2 cellular contexts compared by ENCODE assay signal in the genomic region with DNA sequence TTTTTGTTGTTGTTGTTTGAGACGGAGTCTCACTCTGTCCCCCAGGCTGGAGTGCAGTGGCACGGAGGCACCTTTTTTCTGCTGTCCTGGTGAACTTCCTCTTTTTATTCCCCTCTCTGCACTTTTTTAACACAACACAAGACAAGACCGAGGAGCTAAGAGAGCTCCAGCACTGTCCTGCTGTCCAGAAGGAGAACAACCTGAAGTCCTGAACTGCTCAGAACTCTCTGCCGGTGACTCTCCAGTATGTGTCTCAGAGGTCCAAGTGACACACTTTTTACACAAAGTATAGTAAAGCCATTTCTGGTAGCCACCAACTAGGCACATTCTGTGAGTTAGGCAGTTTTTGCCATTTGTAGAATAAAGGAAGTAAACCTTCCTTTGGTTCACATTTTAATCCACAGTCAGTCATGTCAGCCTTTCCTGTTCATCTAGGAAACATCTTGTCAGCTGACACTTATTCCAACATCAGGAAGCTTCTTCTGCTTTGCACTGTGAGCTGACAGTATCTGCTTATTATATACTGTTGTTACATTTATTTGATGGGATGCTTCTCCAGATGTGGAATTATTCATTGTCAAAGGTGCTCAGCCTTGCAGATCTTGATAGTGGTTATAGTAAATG.
TF ChIP-seq lines count a peak whose summit lies in the region.

No MANE protein-coding gene starts in this region.

TF ChIP-seq in HepG2, 621 proteins besides CTCF, POLR2A, EP300 and RAD21:
- TF ChIP-seq ZC3H13 (CRISPR knock-in tag; IDR thresholded peaks at IDR 0.05) (no peak), TCF12 (IDR thresholded peaks at IDR 0.05) (no peak), TCF12 (CRISPR knock-in tag; IDR thresholded peaks at IDR 0.05) (no peak), MAFK (conservative IDR thresholded peaks at IDR 0.05 in 1 of 2, IDR thresholded peaks at IDR 0.05 in 1 of 2; ENCODE audit: low read length in 2 of 2) (no peak), SP4 (CRISPR knock-in tag; IDR thresholded peaks at IDR 0.05) (no peak), SNAPC2 (CRISPR knock-in tag; IDR thresholded peaks at IDR 0.05) (no peak), ZSCAN12 (CRISPR knock-in tag; IDR thresholded peaks at IDR 0.05) (no peak), BCL6 (CRISPR knock-in tag; IDR thresholded peaks at IDR 0.05) (no peak), ZNF460 (CRISPR knock-in tag; IDR thresholded peaks at IDR 0.05; ENCODE audit: borderline replicate concordance) (no peak)
- TF ChIP-seq, protein P1, sequence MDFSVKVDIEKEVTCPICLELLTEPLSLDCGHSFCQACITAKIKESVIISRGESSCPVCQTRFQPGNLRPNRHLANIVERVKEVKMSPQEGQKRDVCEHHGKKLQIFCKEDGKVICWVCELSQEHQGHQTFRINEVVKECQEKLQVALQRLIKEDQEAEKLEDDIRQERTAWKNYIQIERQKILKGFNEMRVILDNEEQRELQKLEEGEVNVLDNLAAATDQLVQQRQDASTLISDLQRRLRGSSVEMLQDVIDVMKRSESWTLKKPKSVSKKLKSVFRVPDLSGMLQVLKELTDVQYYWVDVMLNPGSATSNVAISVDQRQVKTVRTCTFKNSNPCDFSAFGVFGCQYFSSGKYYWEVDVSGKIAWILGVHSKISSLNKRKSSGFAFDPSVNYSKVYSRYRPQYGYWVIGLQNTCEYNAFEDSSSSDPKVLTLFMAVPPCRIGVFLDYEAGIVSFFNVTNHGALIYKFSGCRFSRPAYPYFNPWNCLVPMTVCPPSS (IDR thresholded peaks at IDR 0.05): no peak
- TF ChIP-seq, protein P2, sequence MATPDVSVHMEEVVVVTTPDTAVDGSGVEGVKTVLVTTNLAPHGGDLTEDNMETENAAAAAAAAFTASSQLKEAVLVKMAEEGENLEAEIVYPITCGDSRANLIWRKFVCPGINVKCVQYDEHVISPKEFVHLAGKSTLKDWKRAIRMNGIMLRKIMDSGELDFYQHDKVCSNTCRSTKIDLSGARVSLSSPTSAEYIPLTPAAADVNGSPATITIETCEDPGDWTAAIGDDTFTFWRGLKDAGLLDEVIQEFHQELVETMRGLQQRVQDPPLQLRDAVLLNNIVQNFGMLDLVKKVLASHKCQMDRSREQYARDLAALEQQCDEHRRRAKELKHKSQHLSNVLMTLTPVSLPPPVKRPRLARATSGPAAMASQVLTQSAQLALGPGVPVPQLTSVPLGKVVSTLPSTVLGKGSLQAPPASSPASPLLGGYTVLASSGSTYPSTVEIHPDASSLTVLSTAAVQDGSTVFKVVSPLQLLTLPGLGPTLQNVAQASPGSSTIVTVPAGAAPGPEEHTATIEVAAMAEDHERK (CRISPR knock-in tag; IDR thresholded peaks at IDR 0.05; ENCODE audit: low read depth): no peak
- TF ChIP-seq, protein P3, sequence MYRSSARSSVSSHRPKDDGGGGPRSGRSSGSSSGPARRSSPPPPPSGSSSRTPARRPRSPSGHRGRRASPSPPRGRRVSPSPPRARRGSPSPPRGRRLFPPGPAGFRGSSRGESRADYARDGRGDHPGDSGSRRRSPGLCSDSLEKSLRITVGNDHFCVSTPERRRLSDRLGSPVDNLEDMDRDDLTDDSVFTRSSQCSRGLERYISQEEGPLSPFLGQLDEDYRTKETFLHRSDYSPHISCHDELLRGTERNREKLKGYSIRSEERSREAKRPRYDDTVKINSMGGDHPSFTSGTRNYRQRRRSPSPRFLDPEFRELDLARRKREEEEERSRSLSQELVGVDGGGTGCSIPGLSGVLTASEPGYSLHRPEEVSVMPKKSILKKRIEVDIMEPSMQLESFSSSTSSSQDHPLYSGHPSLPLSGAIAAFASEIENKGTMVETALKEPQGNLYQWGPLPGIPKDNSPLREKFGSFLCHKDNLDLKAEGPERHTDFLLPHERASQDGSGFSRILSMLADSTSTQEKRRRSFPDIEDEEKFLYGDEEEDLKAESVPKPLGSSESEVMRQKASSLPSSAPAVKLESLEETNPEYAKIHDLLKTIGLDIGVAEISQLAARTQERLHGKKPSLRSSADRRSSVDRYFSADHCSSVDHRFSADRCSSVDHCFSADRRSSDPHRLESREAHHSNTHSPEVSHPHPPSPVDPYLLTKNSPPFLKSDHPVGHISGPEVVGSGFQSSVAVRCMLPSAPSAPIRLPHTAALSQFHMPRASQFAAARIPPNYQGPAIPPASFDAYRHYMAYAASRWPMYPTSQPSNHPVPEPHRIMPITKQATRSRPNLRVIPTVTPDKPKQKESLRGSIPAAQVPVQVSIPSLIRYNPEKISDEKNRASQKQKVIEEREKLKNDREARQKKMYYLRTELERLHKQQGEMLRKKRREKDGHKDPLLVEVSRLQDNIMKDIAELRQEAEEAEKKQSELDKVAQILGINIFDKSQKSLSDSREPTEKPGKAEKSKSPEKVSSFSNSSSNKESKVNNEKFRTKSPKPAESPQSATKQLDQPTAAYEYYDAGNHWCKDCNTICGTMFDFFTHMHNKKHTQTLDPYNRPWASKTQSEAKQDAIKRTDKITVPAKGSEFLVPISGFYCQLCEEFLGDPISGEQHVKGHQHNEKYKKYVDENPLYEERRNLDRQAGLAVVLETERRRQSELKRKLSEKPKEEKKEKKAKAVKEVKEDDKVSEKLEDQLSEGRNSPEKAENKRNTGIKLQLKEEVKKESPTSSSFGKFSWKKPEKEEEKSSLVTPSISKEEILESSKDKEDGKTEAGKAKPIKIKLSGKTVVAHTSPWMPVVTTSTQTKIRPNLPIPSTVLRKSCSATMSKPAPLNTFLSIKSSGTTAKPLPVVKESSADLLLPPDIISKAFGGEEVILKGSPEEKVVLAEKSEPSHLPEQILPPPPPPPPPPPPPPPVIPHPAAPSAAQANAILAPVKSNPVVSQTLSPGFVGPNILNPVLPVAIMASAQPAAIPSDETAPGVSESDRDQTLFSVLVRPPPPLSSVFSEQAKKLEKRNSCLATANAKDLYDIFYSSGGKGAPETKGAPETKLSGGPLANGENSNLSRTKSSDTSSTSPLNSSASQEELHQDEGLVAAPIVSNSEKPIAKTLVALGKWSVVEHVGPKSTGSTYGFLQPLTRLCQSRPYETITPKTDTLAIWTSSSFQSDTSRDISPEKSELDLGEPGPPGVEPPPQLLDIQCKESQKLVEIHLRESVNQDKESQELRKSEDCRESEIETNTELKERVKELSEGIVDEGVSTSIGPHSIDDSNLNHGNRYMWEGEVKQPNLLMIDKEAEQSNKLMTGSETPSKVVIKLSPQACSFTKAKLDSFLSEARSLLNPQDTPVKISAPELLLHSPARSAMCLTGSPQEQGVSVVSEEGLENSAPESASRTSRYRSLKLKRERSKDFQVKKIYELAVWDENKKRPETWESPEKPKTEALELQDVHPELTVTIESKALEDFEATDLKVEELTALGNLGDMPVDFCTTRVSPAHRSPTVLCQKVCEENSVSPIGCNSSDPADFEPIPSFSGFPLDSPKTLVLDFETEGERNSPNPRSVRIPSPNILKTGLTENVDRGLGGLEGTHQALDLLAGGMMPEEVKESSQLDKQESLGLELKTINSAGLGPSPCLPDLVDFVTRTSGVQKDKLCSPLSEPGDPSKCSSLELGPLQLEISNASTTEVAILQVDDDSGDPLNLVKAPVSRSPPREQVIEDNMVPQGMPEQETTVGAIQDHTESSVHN (CRISPR knock-in tag; IDR thresholded peaks at IDR 0.05): no peak

TF ChIP-seq in SK-N-SH treated with all-trans-retinoic acid at 6 μM for 48 hours, 23 proteins besides CTCF, POLR2A, EP300 and RAD21:
- TF ChIP-seq, protein P4, sequence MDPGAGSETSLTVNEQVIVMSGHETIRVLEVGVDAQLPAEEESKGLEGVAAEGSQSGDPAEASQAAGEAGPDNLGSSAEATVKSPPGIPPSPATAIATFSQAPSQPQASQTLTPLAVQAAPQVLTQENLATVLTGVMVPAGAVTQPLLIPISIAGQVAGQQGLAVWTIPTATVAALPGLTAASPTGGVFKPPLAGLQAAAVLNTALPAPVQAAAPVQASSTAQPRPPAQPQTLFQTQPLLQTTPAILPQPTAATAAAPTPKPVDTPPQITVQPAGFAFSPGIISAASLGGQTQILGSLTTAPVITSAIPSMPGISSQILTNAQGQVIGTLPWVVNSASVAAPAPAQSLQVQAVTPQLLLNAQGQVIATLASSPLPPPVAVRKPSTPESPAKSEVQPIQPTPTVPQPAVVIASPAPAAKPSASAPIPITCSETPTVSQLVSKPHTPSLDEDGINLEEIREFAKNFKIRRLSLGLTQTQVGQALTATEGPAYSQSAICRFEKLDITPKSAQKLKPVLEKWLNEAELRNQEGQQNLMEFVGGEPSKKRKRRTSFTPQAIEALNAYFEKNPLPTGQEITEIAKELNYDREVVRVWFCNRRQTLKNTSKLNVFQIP (CRISPR knock-in tag; IDR thresholded peaks at IDR 0.05; ENCODE audit: borderline replicate concordance, low read depth): no peak
- TF ChIP-seq BACH2 (CRISPR knock-in tag; IDR thresholded peaks at IDR 0.05; ENCODE audit: borderline replicate concordance): no peak
- no peak for TF ChIP-seq ZFP3 (CRISPR knock-in tag; IDR thresholded peaks at IDR 0.05)
- TF ChIP-seq SNAI2 (CRISPR knock-in tag; IDR thresholded peaks at IDR 0.05): no peak
- TF ChIP-seq RARB (CRISPR knock-in tag; IDR thresholded peaks at IDR 0.05): no peak
- no peak for TF ChIP-seq ZFP30 (CRISPR knock-in tag; IDR thresholded peaks at IDR 0.05)
- TF ChIP-seq ZNF8 (CRISPR knock-in tag; IDR thresholded peaks at IDR 0.05): no peak
- no peak for TF ChIP-seq TOX (CRISPR knock-in tag; IDR thresholded peaks at IDR 0.05; ENCODE audit: borderline replicate concordance)
- no peak for TF ChIP-seq GLIS3 (CRISPR knock-in tag; IDR thresholded peaks at IDR 0.05)
- TF ChIP-seq, protein P5, sequence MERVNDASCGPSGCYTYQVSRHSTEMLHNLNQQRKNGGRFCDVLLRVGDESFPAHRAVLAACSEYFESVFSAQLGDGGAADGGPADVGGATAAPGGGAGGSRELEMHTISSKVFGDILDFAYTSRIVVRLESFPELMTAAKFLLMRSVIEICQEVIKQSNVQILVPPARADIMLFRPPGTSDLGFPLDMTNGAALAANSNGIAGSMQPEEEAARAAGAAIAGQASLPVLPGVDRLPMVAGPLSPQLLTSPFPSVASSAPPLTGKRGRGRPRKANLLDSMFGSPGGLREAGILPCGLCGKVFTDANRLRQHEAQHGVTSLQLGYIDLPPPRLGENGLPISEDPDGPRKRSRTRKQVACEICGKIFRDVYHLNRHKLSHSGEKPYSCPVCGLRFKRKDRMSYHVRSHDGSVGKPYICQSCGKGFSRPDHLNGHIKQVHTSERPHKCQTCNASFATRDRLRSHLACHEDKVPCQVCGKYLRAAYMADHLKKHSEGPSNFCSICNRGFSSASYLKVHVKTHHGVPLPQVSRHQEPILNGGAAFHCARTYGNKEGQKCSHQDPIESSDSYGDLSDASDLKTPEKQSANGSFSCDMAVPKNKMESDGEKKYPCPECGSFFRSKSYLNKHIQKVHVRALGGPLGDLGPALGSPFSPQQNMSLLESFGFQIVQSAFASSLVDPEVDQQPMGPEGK (CRISPR knock-in tag; IDR thresholded peaks at IDR 0.05; ENCODE audit: borderline replicate concordance): no peak
- TF ChIP-seq, protein P6, sequence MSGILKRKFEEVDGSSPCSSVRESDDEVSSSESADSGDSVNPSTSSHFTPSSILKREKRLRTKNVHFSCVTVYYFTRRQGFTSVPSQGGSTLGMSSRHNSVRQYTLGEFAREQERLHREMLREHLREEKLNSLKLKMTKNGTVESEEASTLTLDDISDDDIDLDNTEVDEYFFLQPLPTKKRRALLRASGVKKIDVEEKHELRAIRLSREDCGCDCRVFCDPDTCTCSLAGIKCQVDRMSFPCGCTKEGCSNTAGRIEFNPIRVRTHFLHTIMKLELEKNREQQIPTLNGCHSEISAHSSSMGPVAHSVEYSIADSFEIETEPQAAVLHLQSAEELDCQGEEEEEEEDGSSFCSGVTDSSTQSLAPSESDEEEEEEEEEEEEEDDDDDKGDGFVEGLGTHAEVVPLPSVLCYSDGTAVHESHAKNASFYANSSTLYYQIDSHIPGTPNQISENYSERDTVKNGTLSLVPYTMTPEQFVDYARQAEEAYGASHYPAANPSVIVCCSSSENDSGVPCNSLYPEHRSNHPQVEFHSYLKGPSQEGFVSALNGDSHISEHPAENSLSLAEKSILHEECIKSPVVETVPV (CRISPR knock-in tag; IDR thresholded peaks at IDR 0.05): no peak
- TF ChIP-seq, protein P7, sequence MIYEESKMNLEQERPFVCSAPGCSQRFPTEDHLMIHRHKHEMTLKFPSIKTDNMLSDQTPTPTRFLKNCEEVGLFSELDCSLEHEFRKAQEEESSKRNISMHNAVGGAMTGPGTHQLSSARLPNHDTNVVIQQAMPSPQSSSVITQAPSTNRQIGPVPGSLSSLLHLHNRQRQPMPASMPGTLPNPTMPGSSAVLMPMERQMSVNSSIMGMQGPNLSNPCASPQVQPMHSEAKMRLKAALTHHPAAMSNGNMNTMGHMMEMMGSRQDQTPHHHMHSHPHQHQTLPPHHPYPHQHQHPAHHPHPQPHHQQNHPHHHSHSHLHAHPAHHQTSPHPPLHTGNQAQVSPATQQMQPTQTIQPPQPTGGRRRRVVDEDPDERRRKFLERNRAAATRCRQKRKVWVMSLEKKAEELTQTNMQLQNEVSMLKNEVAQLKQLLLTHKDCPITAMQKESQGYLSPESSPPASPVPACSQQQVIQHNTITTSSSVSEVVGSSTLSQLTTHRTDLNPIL (CRISPR knock-in tag; IDR thresholded peaks at IDR 0.05; ENCODE audit: low read depth): no peak
- TF ChIP-seq ISL1 (CRISPR knock-in tag; IDR thresholded peaks at IDR 0.05): no peak
- TF ChIP-seq, protein P8, sequence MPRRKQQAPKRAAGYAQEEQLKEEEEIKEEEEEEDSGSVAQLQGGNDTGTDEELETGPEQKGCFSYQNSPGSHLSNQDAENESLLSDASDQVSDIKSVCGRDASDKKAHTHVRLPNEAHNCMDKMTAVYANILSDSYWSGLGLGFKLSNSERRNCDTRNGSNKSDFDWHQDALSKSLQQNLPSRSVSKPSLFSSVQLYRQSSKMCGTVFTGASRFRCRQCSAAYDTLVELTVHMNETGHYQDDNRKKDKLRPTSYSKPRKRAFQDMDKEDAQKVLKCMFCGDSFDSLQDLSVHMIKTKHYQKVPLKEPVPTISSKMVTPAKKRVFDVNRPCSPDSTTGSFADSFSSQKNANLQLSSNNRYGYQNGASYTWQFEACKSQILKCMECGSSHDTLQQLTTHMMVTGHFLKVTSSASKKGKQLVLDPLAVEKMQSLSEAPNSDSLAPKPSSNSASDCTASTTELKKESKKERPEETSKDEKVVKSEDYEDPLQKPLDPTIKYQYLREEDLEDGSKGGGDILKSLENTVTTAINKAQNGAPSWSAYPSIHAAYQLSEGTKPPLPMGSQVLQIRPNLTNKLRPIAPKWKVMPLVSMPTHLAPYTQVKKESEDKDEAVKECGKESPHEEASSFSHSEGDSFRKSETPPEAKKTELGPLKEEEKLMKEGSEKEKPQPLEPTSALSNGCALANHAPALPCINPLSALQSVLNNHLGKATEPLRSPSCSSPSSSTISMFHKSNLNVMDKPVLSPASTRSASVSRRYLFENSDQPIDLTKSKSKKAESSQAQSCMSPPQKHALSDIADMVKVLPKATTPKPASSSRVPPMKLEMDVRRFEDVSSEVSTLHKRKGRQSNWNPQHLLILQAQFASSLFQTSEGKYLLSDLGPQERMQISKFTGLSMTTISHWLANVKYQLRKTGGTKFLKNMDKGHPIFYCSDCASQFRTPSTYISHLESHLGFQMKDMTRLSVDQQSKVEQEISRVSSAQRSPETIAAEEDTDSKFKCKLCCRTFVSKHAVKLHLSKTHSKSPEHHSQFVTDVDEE (CRISPR knock-in tag; IDR thresholded peaks at IDR 0.05): no peak
- TF ChIP-seq ARNTL (CRISPR knock-in tag; IDR thresholded peaks at IDR 0.05; ENCODE audit: borderline replicate concordance, low read depth): no peak
